1 cellular context compared by ENCODE assay signal in genomic region chr3:39107874-39108308, GRCh38.
TF ChIP-seq lines count a peak whose summit lies in the region.

No MANE protein-coding gene starts in this region.

TF ChIP-seq in K562, 482 proteins besides CTCF, POLR2A, EP300 and RAD21 (continues in another document):
- TF ChIP-seq DDX20 (tag; IDR thresholded peaks at IDR 0.05; ENCODE audit: low read depth): no peak
- no peak for TF ChIP-seq ZBTB43 (CRISPR knock-in tag; IDR thresholded peaks at IDR 0.05)
- no peak for TF ChIP-seq TCF3 (CRISPR knock-in tag; IDR thresholded peaks at IDR 0.05)
- TF ChIP-seq CHCHD3 (CRISPR knock-in tag; IDR thresholded peaks at IDR 0.05): no peak
- TF ChIP-seq NKRF (IDR thresholded peaks at IDR 0.05; ENCODE audit: borderline replicate concordance): no peak
- no peak for TF ChIP-seq MAZ (CRISPR knock-in tag; conservative IDR thresholded peaks at IDR 0.05 in 1 of 2, IDR thresholded peaks at IDR 0.05 in 1 of 2)
- TF ChIP-seq MBD2 (IDR thresholded peaks at IDR 0.05; ENCODE audit: borderline replicate concordance, low read depth): no peak
- TF ChIP-seq GATA2 (CRISPR knock-in tag; IDR thresholded peaks at IDR 0.05): no peak
- TF ChIP-seq ARID4B (CRISPR knock-in tag; IDR thresholded peaks at IDR 0.05): no peak
- no peak for TF ChIP-seq ZNF124 (CRISPR knock-in tag; IDR thresholded peaks at IDR 0.05)
- TF ChIP-seq CSDE1 (IDR thresholded peaks at IDR 0.05): no peak
- no peak for TF ChIP-seq ZNF239 (CRISPR knock-in tag; IDR thresholded peaks at IDR 0.05)
- no peak for TF ChIP-seq POLR2G (IDR thresholded peaks at IDR 0.05; ENCODE audit: low read depth, low read length)
- no peak for TF ChIP-seq NEUROD1 (IDR thresholded peaks at IDR 0.05; ENCODE audit: borderline replicate concordance, low read depth, low read length, partially characterized antibody)
- no peak for TF ChIP-seq ZNF780A (CRISPR knock-in tag; IDR thresholded peaks at IDR 0.05)
- no peak for TF ChIP-seq ZNF436 (CRISPR knock-in tag; IDR thresholded peaks at IDR 0.05)
- TF ChIP-seq ATF3 (IDR thresholded peaks at IDR 0.05): no peak
- no peak for TF ChIP-seq ATF3 (CRISPR knock-in tag; conservative IDR thresholded peaks at IDR 0.05)
- no peak for TF ChIP-seq ZNF551 (CRISPR knock-in tag; IDR thresholded peaks at IDR 0.05)
- no peak for TF ChIP-seq CEBPZ (IDR thresholded peaks at IDR 0.05; ENCODE audit: borderline replicate concordance, low read depth, low read length)
- TF ChIP-seq HBP1 (CRISPR knock-in tag; IDR thresholded peaks at IDR 0.05): 0 out of 2 replicates have a peak, but pooled peaks have one; percentile 41
- TF ChIP-seq SFPQ (IDR thresholded peaks at IDR 0.05; ENCODE audit: low read depth, low read length): no peak
- no peak; the same call in 1 of the 2 replicates for TF ChIP-seq HDGF (IDR thresholded peaks at IDR 0.05)
- no peak for TF ChIP-seq HMBOX1 (IDR thresholded peaks at IDR 0.05)
- no peak; the same call in 1 of the 2 replicates for TF ChIP-seq USF2 (CRISPR knock-in tag; IDR thresholded peaks at IDR 0.05)
- TF ChIP-seq POLR2AphosphoS5 (IDR thresholded peaks at IDR 0.05; ENCODE audit: control insufficient read depth, insufficient read depth, low read depth, low read length): no peak
- no peak for TF ChIP-seq FOS (IDR thresholded peaks at IDR 0.05; ENCODE audit: extremely low read depth, insufficient read length)
- no peak for TF ChIP-seq TCF15 (CRISPR knock-in tag; IDR thresholded peaks at IDR 0.05)
- TF ChIP-seq GTF2F1 (IDR thresholded peaks at IDR 0.05; ENCODE audit: low read depth, low read length): no peak
- TF ChIP-seq RHOXF2B (CRISPR knock-in tag; conservative IDR thresholded peaks at IDR 0.05): no peak
- TF ChIP-seq MTA3 (IDR thresholded peaks at IDR 0.05; ENCODE audit: borderline replicate concordance): no peak
- no peak for TF ChIP-seq MCM5 (IDR thresholded peaks at IDR 0.05; ENCODE audit: low read depth)
- no peak for TF ChIP-seq ZNF408 (CRISPR knock-in tag; IDR thresholded peaks at IDR 0.05; ENCODE audit: low read depth)
- TF ChIP-seq MYC (IDR thresholded peaks at IDR 0.05; ENCODE audit: low read depth, low read length): no peak
- TF ChIP-seq MYC (CRISPR knock-in tag; IDR thresholded peaks at IDR 0.05; ENCODE audit: borderline replicate concordance, low read depth): no peak
- TF ChIP-seq SREBF2 (CRISPR knock-in tag; IDR thresholded peaks at IDR 0.05): no peak
- no peak for TF ChIP-seq DPF2 (IDR thresholded peaks at IDR 0.05)
- no peak for TF ChIP-seq PHF20 (IDR thresholded peaks at IDR 0.05; ENCODE audit: partially characterized antibody)
- TF ChIP-seq ZNF785 (CRISPR knock-in tag; IDR thresholded peaks at IDR 0.05): no peak
- TF ChIP-seq CTBP1 (IDR thresholded peaks at IDR 0.05; ENCODE audit: borderline replicate concordance): 0 out of 2 replicates have a peak, but pooled peaks have one; percentile 53
- TF ChIP-seq ZNF76 (CRISPR knock-in tag; IDR thresholded peaks at IDR 0.05; ENCODE audit: borderline replicate concordance): no peak
- no peak for TF ChIP-seq THAP12 (CRISPR knock-in tag; IDR thresholded peaks at IDR 0.05)
- no peak for TF ChIP-seq ZNF77 (CRISPR knock-in tag; IDR thresholded peaks at IDR 0.05)
- TF ChIP-seq CXXC5 (CRISPR knock-in tag; IDR thresholded peaks at IDR 0.05): no peak
- no peak for TF ChIP-seq ZNF79 (CRISPR knock-in tag; IDR thresholded peaks at IDR 0.05; ENCODE audit: low read depth)
